13 cellular contexts compared by ENCODE assay signal in genomic region chrX:103357871-103358270, GRCh38. TPM values are rescaled to one million over a fixed set of nuclear protein-coding genes. Genes with fewer than 3 reads are reported as not detected.
DNase-seq lines count a peak whose midpoint lies in the region; ATAC-seq and TF ChIP-seq lines count a peak whose summit lies in the region.
"Had no signal": no experiment of that assay in that cellular context is flagged by ENCODE, and none has a peak within 500 bp of the region (broad histone marks: within the 10 kb centered on the region; RNA-seq: fewer than 3 reads in every experiment).

No MANE protein-coding gene starts in this region.

- no peaks in the 10 kb centered on the region for H3K9me2 ChIP-seq in PC-9 (ENCODE audit: insufficient read depth)

- no TSS peak for BruUV-seq in PC-9 (replicated peaks; lab: Mats Ljungman, UMichigan)

- H3K36me3 Mint-ChIP-seq in osteocyte (ENCODE audit: unreplicated experiment): peaks cover 7% of the 10 kb centered on the region

- ATAC-seq in GM19324 (IDR thresholded peaks at IDR 0.05; ENCODE audit: low FRiP score, unreplicated experiment): no peak
- ATAC-seq in HG02610 (IDR thresholded peaks at IDR 0.05; ENCODE audit: unreplicated experiment): no peak
- ATAC-seq in GM18909 (IDR thresholded peaks at IDR 0.05; ENCODE audit: poor library complexity, unreplicated experiment): no peak

- H3K27me3 Mint-ChIP-seq in osteocyte (ENCODE audit: unreplicated experiment): no peaks in the 10 kb centered on the region

- TF ChIP-seq CTCF in PC-9 (conservative IDR thresholded peaks at IDR 0.05) (no peak), epithelial cell of proximal tubule (conservative IDR thresholded peaks at IDR 0.05; ENCODE audit: low read depth, low read length) (no peak), osteocyte (IDR thresholded peaks at IDR 0.05) (no peak)

- peaks cover 0 to 7% (median 0%) of the 10 kb centered on the region in 10 experiments; a peak in 4 of 20 replicates for H3K4me1 ChIP-seq in BLaER1 treated with 17β-estradiol and CSF1 and Interleukin-3, amounts not matched to agents 10 nM and 100 nM
- peaks cover 24% of the 10 kb centered on the region for H3K4me1 ChIP-seq in PC-9 (replicated peaks; ENCODE audit: insufficient read depth)

- H3K79me2 ChIP-seq in PC-9 (ENCODE audit: low read depth): peaks cover 7% of the 10 kb centered on the region; the same call in 1 of the 2 replicates

- CTCF ChIA-PET in PC-9 (lab: Charles Lee): no interaction called here

- H3K27ac Mint-ChIP-seq in osteocyte (ENCODE audit: unreplicated experiment): peak overlapping the region; percentile 89

- POLR2A ChIA-PET in PC-9 (lab: Charles Lee; ENCODE audit: unreplicated experiment): no interaction called here

- no peaks in the 10 kb centered on the region for H3F3A ChIP-seq in PC-9 (ENCODE audit: insufficient read depth, low read depth)

- peak overlapping the region in 4 of 10 experiments; percentile 63 to 77 (median 74); a peak in 5 of 20 replicates for H3K4me3 ChIP-seq in BLaER1 treated with 17β-estradiol and CSF1 and Interleukin-3, amounts not matched to agents 10 nM and 100 nM
- H3K4me3 ChIP-seq in PC-9: peak overlapping the region; percentile 72; the same call in 1 of the 2 replicates
- peak overlapping the region; percentile 85 for H3K4me3 ChIP-seq in epithelial cell of proximal tubule (ENCODE audit: low read depth, low read length)

- H3K9me3 ChIP-seq in BLaER1 treated with 17β-estradiol and CSF1 and Interleukin-3, amounts not matched to agents 10 nM and 100 nM (replicated peaks in 1 of 11): no peaks in the 10 kb centered on the region
- H3K9me3 ChIP-seq in PC-9 (ENCODE audit: insufficient read depth, low read depth): no peaks in the 10 kb centered on the region

- peaks cover 3% of the 10 kb centered on the region for H3K9me3 Mint-ChIP-seq in osteocyte (ENCODE audit: unreplicated experiment)

- H3K27ac ChIP-seq in BLaER1 treated with 17β-estradiol and CSF1 and Interleukin-3, amounts not matched to agents 10 nM and 100 nM: no peak overlapping the region
- H3K27ac ChIP-seq in PC-9: no peak overlapping the region
- H3K27ac ChIP-seq: VCaP had no signal

- H3K4me1 Mint-ChIP-seq in osteocyte (ENCODE audit: unreplicated experiment): peaks cover 27% of the 10 kb centered on the region

- DNase-seq in PC-9 (no peak), epithelial cell of proximal tubule (ENCODE audit: low read depth) (no peak), osteocyte (ENCODE audit: extremely low spot score, unreplicated experiment) (no peak)
- DNase-seq in stimulated activated CD4-positive, alpha-beta T cell treated with anti-CD3 and anti-CD28 coated beads, Interleukin-4, amount 100 ng/mL, for 24 hours: no peak
- DNase-seq: effector CD8-positive, alpha-beta T cell; NCI-H2081; occipital lobe; RPMI8226 had no signal

- peaks cover 0 to 19% (median 10%) of the 10 kb centered on the region in 11 experiments; a peak in 10 of 22 replicates for H3K27me3 ChIP-seq in BLaER1 treated with 17β-estradiol and CSF1 and Interleukin-3, amounts not matched to agents 10 nM and 100 nM
- no peaks in the 10 kb centered on the region for H3K27me3 ChIP-seq in PC-9 (ENCODE audit: insufficient read depth, low read depth)

- intact Hi-C loops in PC-9 (cut with micrococcal nuclease; ENCODE audit: unreplicated experiment): no loop called here

- no peaks in the 10 kb centered on the region for H3K36me3 ChIP-seq in BLaER1 treated with 17β-estradiol and CSF1 and Interleukin-3, amounts not matched to agents 10 nM and 100 nM
- H3K36me3 ChIP-seq in PC-9 (ENCODE audit: low read depth): no peaks in the 10 kb centered on the region

- H4K20me1 ChIP-seq in BLaER1 treated with 17β-estradiol and CSF1 and Interleukin-3, amounts not matched to agents 10 nM and 100 nM: no peaks in the 10 kb centered on the region
- no peaks in the 10 kb centered on the region for H4K20me1 ChIP-seq in PC-9 (ENCODE audit: insufficient read depth)

- H3K9ac ChIP-seq in BLaER1 treated with 17β-estradiol and CSF1 and Interleukin-3, amounts not matched to agents 10 nM and 100 nM: peak overlapping the region in 1 of 11 experiments; percentile 78; a peak in 2 of 22 replicates

- no peak overlapping the region for H2AFZ ChIP-seq in PC-9

- H3K4me2 ChIP-seq in BLaER1 treated with 17β-estradiol and CSF1 and Interleukin-3, amounts not matched to agents 10 nM and 100 nM: peak overlapping the region; percentile 48 to 77 (median 66); a peak in 16 of 22 replicates
- peak overlapping the region; percentile 88 for H3K4me2 ChIP-seq in PC-9

- H3K4me3 Mint-ChIP-seq in osteocyte (ENCODE audit: unreplicated experiment): peak overlapping the region; percentile 95

RNA-seq across cellular contexts. Expression of gene TCEAL9, which starts 1.6 kb away (rescaled TPM):
- total RNA-seq in PC-9 (2021) (44.4 and 57.1 TPM in 2 replicates), epithelial cell of proximal tubule (88.0 and 161 TPM in 2 replicates), osteocyte (77.0 and 90.1 TPM in 2 replicates)

RNA-seq across cellular contexts. Expression of gene BEX3, which starts 18.5 kb away (rescaled TPM):
- total RNA-seq in PC-9 (2021) (120 and 130 TPM in 2 replicates), epithelial cell of proximal tubule (168 and 261 TPM in 2 replicates), osteocyte (216 and 224 TPM in 2 replicates)

RNA-seq across cellular contexts. Expression of gene TCEAL7, which starts 27.8 kb away (rescaled TPM):
- total RNA-seq in PC-9 (2021) (not detected in 2 replicates), epithelial cell of proximal tubule (16.0 and 25.4 TPM in 2 replicates), osteocyte (13.4 and 14.7 TPM in 2 replicates)

RNA-seq across cellular contexts. Expression of gene BEX2, which starts 47.1 kb away (rescaled TPM):
- total RNA-seq in PC-9 (2021) (4.7 and 6.9 TPM in 2 replicates), epithelial cell of proximal tubule (9.0 and 19.0 TPM in 2 replicates), osteocyte (4.0 and 4.1 TPM in 2 replicates)

Comparison
In these comparisons a context has a peak if more than half of its experiments do, and no peak if none do; other contexts are left out.
1. RNA of gene TCEAL7, which starts 27.8 kb away (total RNA-seq): 16.0 to 25.4 TPM in epithelial cell of proximal tubule and 13.4 to 14.7 TPM in osteocyte; not detected in PC-9; every median in the first group is over 10 times any median in the second.